1 cellular context compared by ENCODE assay signal in the genomic region with DNA sequence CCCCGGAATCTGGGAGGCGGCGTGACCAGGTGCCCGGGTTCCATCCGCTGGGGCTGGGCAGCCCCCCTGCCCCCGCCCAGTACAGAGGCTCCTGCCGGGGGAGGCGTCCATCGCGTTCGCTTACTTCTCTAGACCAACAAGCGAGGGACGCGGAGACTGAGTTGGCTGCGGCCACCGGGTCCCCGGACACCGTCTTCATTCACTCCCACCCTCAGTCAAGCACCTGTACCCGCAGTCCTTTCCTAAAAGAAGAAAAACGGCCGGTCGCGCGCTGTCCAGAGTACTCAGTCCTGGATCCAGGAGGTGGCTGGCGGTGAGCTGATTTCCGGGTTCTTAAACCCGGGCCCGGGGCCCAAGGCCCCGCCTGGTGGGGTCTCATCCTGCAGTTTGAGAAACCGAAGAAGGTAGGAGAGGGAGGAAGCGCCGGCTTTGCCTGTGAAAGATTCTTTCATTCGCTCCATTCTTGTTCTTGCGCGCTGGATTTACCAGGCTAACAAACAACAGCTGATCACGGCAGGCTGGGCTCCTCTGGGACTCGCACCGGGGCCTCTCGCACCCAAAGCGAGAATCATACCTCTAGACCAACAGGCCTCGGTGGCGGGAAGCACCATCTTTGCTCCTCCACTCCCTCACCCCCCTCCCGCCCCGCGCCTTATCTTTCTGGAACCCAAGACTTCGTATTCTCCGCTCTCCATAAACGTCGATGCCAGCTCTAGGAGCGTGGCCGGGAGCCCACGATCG.
TF ChIP-seq lines count a peak whose summit lies in the region.

No MANE protein-coding gene starts in this region.

TF ChIP-seq in HEK293, 187 proteins besides CTCF, POLR2A, EP300 and RAD21 (continued from another document):
- TF ChIP-seq, protein P1, sequence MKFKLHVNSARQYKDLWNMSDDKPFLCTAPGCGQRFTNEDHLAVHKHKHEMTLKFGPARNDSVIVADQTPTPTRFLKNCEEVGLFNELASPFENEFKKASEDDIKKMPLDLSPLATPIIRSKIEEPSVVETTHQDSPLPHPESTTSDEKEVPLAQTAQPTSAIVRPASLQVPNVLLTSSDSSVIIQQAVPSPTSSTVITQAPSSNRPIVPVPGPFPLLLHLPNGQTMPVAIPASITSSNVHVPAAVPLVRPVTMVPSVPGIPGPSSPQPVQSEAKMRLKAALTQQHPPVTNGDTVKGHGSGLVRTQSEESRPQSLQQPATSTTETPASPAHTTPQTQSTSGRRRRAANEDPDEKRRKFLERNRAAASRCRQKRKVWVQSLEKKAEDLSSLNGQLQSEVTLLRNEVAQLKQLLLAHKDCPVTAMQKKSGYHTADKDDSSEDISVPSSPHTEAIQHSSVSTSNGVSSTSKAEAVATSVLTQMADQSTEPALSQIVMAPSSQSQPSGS (tag by site-specific recombination; IDR thresholded peaks at IDR 0.05; ENCODE audit: low read depth) = no peak
- TF ChIP-seq ZNF530 (tag by site-specific recombination; IDR thresholded peaks at IDR 0.05; ENCODE audit: low read depth) (no peak), ZFP69B (tag by site-specific recombination; IDR thresholded peaks at IDR 0.05) (no peak), KLF8 (tag by site-specific recombination; IDR thresholded peaks at IDR 0.05) (no peak), SP3 (tag by site-specific recombination; IDR thresholded peaks at IDR 0.05) (no peak)
- TF ChIP-seq, protein P2, sequence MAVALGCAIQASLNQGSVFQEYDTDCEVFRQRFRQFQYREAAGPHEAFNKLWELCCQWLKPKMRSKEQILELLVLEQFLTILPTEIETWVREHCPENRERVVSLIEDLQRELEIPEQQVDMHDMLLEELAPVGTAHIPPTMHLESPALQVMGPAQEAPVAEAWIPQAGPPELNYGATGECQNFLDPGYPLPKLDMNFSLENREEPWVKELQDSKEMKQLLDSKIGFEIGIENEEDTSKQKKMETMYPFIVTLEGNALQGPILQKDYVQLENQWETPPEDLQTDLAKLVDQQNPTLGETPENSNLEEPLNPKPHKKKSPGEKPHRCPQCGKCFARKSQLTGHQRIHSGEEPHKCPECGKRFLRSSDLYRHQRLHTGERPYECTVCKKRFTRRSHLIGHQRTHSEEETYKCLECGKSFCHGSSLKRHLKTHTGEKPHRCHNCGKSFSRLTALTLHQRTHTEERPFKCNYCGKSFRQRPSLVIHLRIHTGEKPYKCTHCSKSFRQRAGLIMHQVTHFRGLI (tag by site-specific recombination; IDR thresholded peaks at IDR 0.05) = peak; percentile 57; the same call in 1 of the 2 replicates
TF ChIP-seq in HEK293: peak in this region for 2.
